In genomic region chr1:201719812-201720521, GRCh38 we compare ENCODE assay signal across 9 cellular contexts.
DNase-seq lines count a peak whose midpoint lies in the region; ATAC-seq and TF ChIP-seq lines count a peak whose summit lies in the region.
"Had no signal": no experiment of that assay in that cellular context is flagged by ENCODE, and none has a peak within 500 bp of the region (broad histone marks: within the 10 kb centered on the region; RNA-seq: fewer than 3 reads in every experiment).

No MANE protein-coding gene starts in this region.

- DNase-seq in AG10803 (ENCODE audit: low read depth) (peak; percentile 88), Panc1 (ENCODE audit: low read depth, low spot score) (no peak), fibroblast of the aortic adventitia (ENCODE audit: low read depth) (peak; percentile 91), omental fat pad (ENCODE audit: low spot score) (no peak), NCI-H2029 treated with DMSO at 0.1 percent for 48 hours (lab: John Stamatoyannopoulos, UW) (no peak), T-helper 2 cell (no peak)
- no peak for DNase-seq in activated effector memory CD4-positive, alpha-beta T cell treated with anti-CD3 and anti-CD28 coated beads, Interleukin-2, amount 50 U/mL, for 16 hours
- DNase-seq: activated T-cell treated with anti-CD3 and anti-CD28 coated beads, Interleukin-2, amount 50 U/mL, for 24 hours had no signal

- peaks cover 48% of the 10 kb centered on the region for H3K4me1 ChIP-seq in Panc1 (ENCODE audit: control insufficient read depth, insufficient read depth, low read length)

- H3K9me3 ChIP-seq in Panc1 (ENCODE audit: control insufficient read depth, insufficient read depth, low read depth, low read length) = no peaks in the 10 kb centered on the region

- no TSS peak for BruUV-seq in Panc1 (replicated peaks; lab: Mats Ljungman, UMichigan)

- TF ChIP-seq CTCF in AG10803 (conservative IDR thresholded peaks at IDR 0.05; ENCODE audit: low read length) (no peak), Panc1 (IDR thresholded peaks at IDR 0.05) (no peak), fibroblast of the aortic adventitia (IDR thresholded peaks at IDR 0.05; ENCODE audit: insufficient read depth, low read length) (no peak), omental fat pad (IDR thresholded peaks at IDR 0.05) (no peak)

- H3K4me3 ChIP-seq in AG10803 (ENCODE audit: low read length) = no peak overlapping the region
- no peak overlapping the region for H3K4me3 ChIP-seq in Panc1 (ENCODE audit: low read depth in 2 of 2, low read length in 2 of 2)
- no peak overlapping the region for H3K4me3 ChIP-seq in fibroblast of the aortic adventitia (ENCODE audit: low read depth, low read length)

- no peaks in the 10 kb centered on the region for H3K36me3 ChIP-seq in Panc1 (ENCODE audit: control insufficient read depth, insufficient read depth, low read length)

- in situ Hi-C loops in Panc1 (cut with HindIII; ENCODE audit: low pct_unique_long_range_greater_than_20kb, low sequenced_read_pairs) = loop anchor here (5.0 to 10.0 kb wide), 2 partner anchors 32 to 55 kb away; no protein-coding TSS in a partner anchor

- no peaks in the 10 kb centered on the region for H3K27me3 ChIP-seq in Panc1 (ENCODE audit: control insufficient read depth, insufficient read depth, low read length)

- intact Hi-C loops in Panc1 (cut with micrococcal nuclease; ENCODE audit: unreplicated experiment) = no loop called here

- CTCF ChIA-PET in Panc1 (lab: Charles Lee) = interaction anchor here (0.5 to 1.7 kb wide), 6 partner anchors 9 to 234 kb away, joined by 3 to 12 read pairs (median 6); no protein-coding TSS in a partner anchor

- POLR2A ChIA-PET in Panc1 (lab: Charles Lee) = interaction anchor here (1.1 to 1.7 kb wide), 2 partner anchors 20 to 181 kb away, joined by 3 to 7 read pairs; partner anchors contain the start of gene NAV1

- H3K27ac ChIP-seq in Panc1 (ENCODE audit: low read length) = peak overlapping the region; percentile 81

- peak; percentile 33 for ATAC-seq in Panc1
- ATAC-seq in omental fat pad (ENCODE audit: low FRiP score) = peak; percentile 38
- ATAC-seq in HG03378 (IDR thresholded peaks at IDR 0.05; ENCODE audit: unreplicated experiment) = no peak

Comparison
In these comparisons a context has a peak if more than half of its experiments do, and no peak if none do; other contexts are left out.
1. DNase-seq: peak in AG10803 (single experiment) and fibroblast of the aortic adventitia (single experiment); none in Panc1 (single experiment), omental fat pad (single experiment), activated effector memory CD4-positive, alpha-beta T cell treated with anti-CD3 and anti-CD28 coated beads, Interleukin-2, amount 50 U/mL, for 16 hours (single experiment), NCI-H2029 treated with DMSO at 0.1 percent for 48 hours (single experiment) and T-helper 2 cell (0 of 5).